In the genomic region with DNA sequence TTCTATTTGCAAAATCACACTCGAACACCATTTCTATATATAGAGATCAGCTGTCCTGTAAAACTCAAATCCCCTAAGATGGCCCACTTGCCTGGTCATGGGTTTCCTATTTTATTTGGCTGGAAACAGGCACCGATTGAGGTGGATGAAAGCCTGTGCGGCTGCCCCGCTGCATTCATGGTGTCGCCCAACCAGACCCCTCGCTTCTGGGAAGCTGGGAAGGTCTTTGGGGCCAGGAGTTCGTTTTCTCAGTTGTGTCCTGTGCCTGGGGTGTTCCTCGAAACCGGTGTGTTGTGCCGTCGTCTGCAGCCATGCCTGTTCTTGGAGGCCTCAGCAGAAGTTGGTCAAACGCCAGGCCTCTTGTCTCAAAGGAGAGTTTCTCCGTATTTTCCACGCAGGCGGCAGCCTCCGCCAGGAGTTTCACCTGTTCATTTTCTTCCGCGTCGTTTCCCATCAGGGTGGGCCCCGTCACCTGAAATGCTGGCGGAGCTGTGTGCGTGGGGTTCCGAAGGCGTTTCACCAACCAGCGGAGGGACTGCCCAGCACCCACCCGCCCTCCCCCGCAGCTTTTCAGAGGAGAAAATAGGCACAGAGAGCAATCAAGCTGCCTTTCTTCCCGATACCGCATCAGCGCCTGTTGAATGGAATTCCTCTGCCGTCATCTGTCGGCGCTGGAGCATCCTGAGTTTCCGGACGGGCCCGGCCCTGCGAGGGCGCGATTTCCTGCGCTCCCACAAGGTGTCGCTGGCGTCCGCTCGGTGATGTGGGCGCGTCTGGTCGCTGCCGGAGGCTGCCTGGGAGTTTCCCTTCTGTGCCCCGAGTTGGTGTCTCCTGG, we compare ENCODE assay signal across 8 cellular contexts. TPM values are rescaled to one million over a fixed set of nuclear protein-coding genes. Genes with fewer than 3 reads are reported as not detected.
DNase-seq lines count a peak whose midpoint lies in the region; ATAC-seq and TF ChIP-seq lines count a peak whose summit lies in the region.

No MANE protein-coding gene starts in this region.

- no peaks in the 10 kb centered on the region for H3K4me1 ChIP-seq in right lobe of liver

- no peak for TF ChIP-seq POLR2A in right lobe of liver (IDR thresholded peaks at IDR 0.05)

- intact Hi-C loops in dorsolateral prefrontal cortex (cut with DNase I) (loop anchor here in 1 of 2 donors (1.0 kb wide), 1 partner anchor 150 kb away; no protein-coding TSS in a partner anchor), right lobe of liver (cut with DNase I) (loop anchor here in 1 of 2 donors (5.0 kb wide), 1 partner anchor 264 kb away; no protein-coding TSS in a partner anchor)

- H3K27me3 ChIP-seq in MG63 (no peaks in the 10 kb centered on the region), dorsolateral prefrontal cortex (no peaks in the 10 kb centered on the region), right lobe of liver (no peaks in the 10 kb centered on the region)

- H3K4me3 ChIP-seq in MG63, result no peak overlapping the region
- peak overlapping the region in 14 of 59 donors; percentile 9 to 45 (median 29) for H3K4me3 ChIP-seq in dorsolateral prefrontal cortex
- H3K4me3 ChIP-seq in right lobe of liver, result no peak overlapping the region

- 59% methylated on average over 4 of the region's 49 CpGs for WGBS in right lobe of liver (ENCODE audit: insufficient coverage, low coverage, low lambda C conversion rate, missing lambda C conversion rate)

- peak; percentile 53 to 97 (median 92) for TF ChIP-seq CTCF in dorsolateral prefrontal cortex (IDR thresholded peaks at IDR 0.05 in 54 of 56, conservative IDR thresholded peaks at IDR 0.05 in 2 of 56; ENCODE audit: low read depth in 1 of 56, partially characterized antibody in 56 of 56)
- TF ChIP-seq CTCF in right lobe of liver (IDR thresholded peaks at IDR 0.05), result peak; percentile 56 to 80 (median 76)

- H3K36me3 ChIP-seq in MG63, result no peaks in the 10 kb centered on the region
- no peaks in the 10 kb centered on the region for H3K36me3 ChIP-seq in right lobe of liver

- H3K27ac ChIP-seq in dorsolateral prefrontal cortex, result peak overlapping the region in 24 of 59 donors; percentile 4 to 73 (median 43)
- no peak overlapping the region for H3K27ac ChIP-seq in right lobe of liver

- DNase-seq in Daoy (ENCODE audit: low read depth) (peak; percentile 80), MG63 (peak; percentile 46), dorsolateral prefrontal cortex (peak; percentile 62 to 91 (median 81)), right lobe of liver (peak in 2 of 3 donors; percentile 75 to 76), amniotic stem cell (lab: John Stamatoyannopoulos, UW) (no peak)
- peak; percentile 87 to 90 for DNase-seq in activated CD4-positive, alpha-beta T cell treated with anti-CD3 and anti-CD28 coated beads, Interleukin-2, amount 50 U/mL, for 48 hours
- peak; percentile 68 to 81 (median 68) for DNase-seq in stimulated activated CD4-positive, alpha-beta T cell treated with anti-CD3 and anti-CD28 coated beads, TNF-alpha, amount 100 ng/mL, for 24 hours (ENCODE audit: low read depth in 3 of 3)

- no peaks in the 10 kb centered on the region for H3K9me3 ChIP-seq in MG63
- no peaks in the 10 kb centered on the region for H3K9me3 ChIP-seq in right lobe of liver

- ATAC-seq in GM21786 (IDR thresholded peaks at IDR 0.05; ENCODE audit: unreplicated experiment), result peak; percentile 61
- peak; percentile 56 to 84 (median 78) for ATAC-seq in right lobe of liver

RNA-seq across cellular contexts. Expression of a gene that starts 17.1 kb away (rescaled TPM):
- total RNA-seq in Daoy (2014; rRNA removed; shearing (Covaris generic)), result 1.5 and 2.1 TPM in 2 replicates
- total RNA-seq in MG63 (2014; rRNA removed; shearing (Covaris generic); ENCODE audit: low replicate concordance), result 4.5 and 6.9 TPM in 2 replicates
- total RNA-seq in dorsolateral prefrontal cortex, result 10 to 100 TPM in 17 of 120 experiments, 1 to 10 TPM in 103; 1.9 to 17.4 (median 6.1) TPM
- total RNA-seq in right lobe of liver, result 1 to 10 TPM in 5 of 6 experiments, under 1 TPM in 1; 1.00 to 4.3 (median 2.9) TPM
